Comparison of ENCODE assay signal across 12 cellular contexts in the genomic region with DNA sequence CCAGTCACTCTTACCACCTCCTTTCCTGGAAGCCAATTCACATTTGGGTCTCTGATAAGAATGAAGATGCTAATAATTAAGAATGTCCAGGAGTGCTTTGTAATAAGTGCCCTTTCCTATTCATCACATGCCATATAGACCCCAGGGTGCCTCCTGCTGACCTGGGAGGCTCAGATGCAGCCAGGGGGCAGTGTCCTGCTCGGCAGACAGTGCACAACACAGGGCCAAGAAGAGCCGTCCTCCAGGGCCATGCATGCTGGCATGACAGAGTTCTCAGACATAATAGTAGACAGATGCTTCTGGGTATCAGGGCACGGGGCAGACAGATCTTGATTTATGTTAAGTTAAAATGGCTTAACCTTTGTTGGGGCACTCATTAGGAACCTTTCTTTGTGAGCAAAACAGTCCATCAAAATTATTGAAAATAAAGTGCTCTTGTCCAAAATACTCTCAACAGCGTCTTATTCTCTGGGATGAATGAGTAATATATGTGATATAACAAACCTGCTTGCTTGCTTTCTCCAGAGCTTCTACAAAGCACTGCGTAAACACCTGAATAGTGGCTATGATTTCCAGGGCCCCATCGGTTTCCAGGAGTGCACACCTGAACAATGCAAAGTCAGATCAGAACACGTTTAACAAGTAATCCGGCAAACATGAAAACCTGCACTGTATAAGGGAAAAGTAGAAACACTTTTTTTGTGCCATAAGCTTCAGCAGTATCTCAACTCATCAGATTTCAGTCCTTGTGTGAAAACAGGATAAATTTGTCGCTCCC.
A peak's percentile ranks its signal among the peaks of the same experiment; 100 is the strongest.
DNase-seq lines count a peak whose midpoint lies in the region; ATAC-seq and TF ChIP-seq lines count a peak whose summit lies in the region.
"Had no signal": no experiment of that assay in that cellular context is flagged by ENCODE, and none has a peak within 500 bp of the region (broad histone marks: within the 10 kb centered on the region; RNA-seq: fewer than 3 reads in every experiment).

No MANE protein-coding gene starts in this region.

- H3K4me3 ChIP-seq in BE2C (ENCODE audit: low read depth, low read length): no peak overlapping the region
- H3K4me3 ChIP-seq in LNCaP clone FGC (ENCODE audit: low read depth, low read length): no peak overlapping the region
- H3K4me3 ChIP-seq in brain microvascular endothelial cell (ENCODE audit: low read depth, low read length): no peak overlapping the region
- H3K4me3 ChIP-seq in stomach: no peak overlapping the region
- H3K4me3 ChIP-seq: right lobe of liver had no signal

- H3K9me3 ChIP-seq in BE2C: no peaks in the 10 kb centered on the region
- no peaks in the 10 kb centered on the region for H3K9me3 ChIP-seq in stomach
- H3K9me3 ChIP-seq: right lobe of liver had no signal

- H3K36me3 ChIP-seq in BE2C (no peaks in the 10 kb centered on the region; the same call in 1 of the 2 replicates), brain microvascular endothelial cell (replicated peaks) (no peaks in the 10 kb centered on the region), stomach (no peaks in the 10 kb centered on the region)

- peak; percentile 81 for TF ChIP-seq CTCF in BE2C (IDR thresholded peaks at IDR 0.05; ENCODE audit: low read depth, low read length)
- peak; percentile 51 for TF ChIP-seq CTCF in LNCaP clone FGC (IDR thresholded peaks at IDR 0.05; ENCODE audit: control insufficient read depth, extremely low read depth, insufficient read depth)
- TF ChIP-seq CTCF in brain microvascular endothelial cell (IDR thresholded peaks at IDR 0.05; ENCODE audit: low read depth, low read length, missing control alignments): peak; percentile 52
- peak in 2 of 7 experiments; percentile 9 to 15 for TF ChIP-seq CTCF in stomach (IDR thresholded peaks at IDR 0.05)
- TF ChIP-seq CTCF in omental fat pad (IDR thresholded peaks at IDR 0.05): no peak

- H3K4me1 ChIP-seq in BE2C (peaks cover 18% of the 10 kb centered on the region), stomach (peaks cover 0 to 43% (median 29%) of the 10 kb centered on the region in 4 donors)

- H3K27ac ChIP-seq in brain microvascular endothelial cell: no peak overlapping the region
- H3K27ac ChIP-seq in stomach: peak overlapping the region in 1 of 5 donors; percentile 11
- H3K27ac ChIP-seq: right lobe of liver had no signal

- H3K27me3 ChIP-seq in BE2C (no peaks in the 10 kb centered on the region), brain microvascular endothelial cell (replicated peaks) (no peaks in the 10 kb centered on the region), stomach (no peaks in the 10 kb centered on the region)
- H3K27me3 ChIP-seq: right lobe of liver had no signal

- DNase-seq in BE2C: peak; percentile 63
- no peak for DNase-seq in LNCaP clone FGC (ENCODE audit: low read depth)
- no peak for DNase-seq in brain microvascular endothelial cell
- no peak for DNase-seq in left lobe of liver (ENCODE audit: low spot score)
- DNase-seq in stomach: no peak
- no peak for DNase-seq in omental fat pad (ENCODE audit: low spot score)
- DNase-seq in NCI-H2196 (lab: John Stamatoyannopoulos, UW; ENCODE audit: unreplicated experiment): no peak
- no peak for DNase-seq in activated CD4-positive, CD25-positive, alpha-beta regulatory T cell treated with anti-CD3 and anti-CD28 coated beads, Interleukin-2, amount 50 U/mL, for 72 hours
- DNase-seq: foreskin melanocyte, NCI-H1436 treated with DMSO at 0.1 percent for 48 hours, right lobe of liver, SIG-M5 had no signal

- WGBS in stomach, 5 donors: 36 to 54% (median 49%) methylated on average over 9 of the region's 9 CpGs

- no peak for TF ChIP-seq EP300 in stomach (IDR thresholded peaks at IDR 0.05)

- ATAC-seq in left lobe of liver (peak; percentile 19), omental fat pad (ENCODE audit: low FRiP score) (no peak)

- in situ Hi-C loops in brain microvascular endothelial cell (cut with HindIII; ENCODE audit: low pct_ligation_motif_present, low sequenced_read_pairs): no loop called here

- intact Hi-C loops in stomach (cut with DNase I; ENCODE audit: low total_unique reads): loop anchor here (5.0 to 10.0 kb wide), 2 partner anchors 340 to 442 kb away; no protein-coding TSS in a partner anchor

- TF ChIP-seq POLR2A in stomach (IDR thresholded peaks at IDR 0.05): no peak

Comparison
In these comparisons a context has a peak if more than half of its experiments do, and no peak if none do; other contexts are left out.
1. CTCF ChIP-seq: peak in BE2C (single experiment), LNCaP clone FGC (single experiment) and brain microvascular endothelial cell (single experiment); none in omental fat pad (0 of 3).